In the genomic region with DNA sequence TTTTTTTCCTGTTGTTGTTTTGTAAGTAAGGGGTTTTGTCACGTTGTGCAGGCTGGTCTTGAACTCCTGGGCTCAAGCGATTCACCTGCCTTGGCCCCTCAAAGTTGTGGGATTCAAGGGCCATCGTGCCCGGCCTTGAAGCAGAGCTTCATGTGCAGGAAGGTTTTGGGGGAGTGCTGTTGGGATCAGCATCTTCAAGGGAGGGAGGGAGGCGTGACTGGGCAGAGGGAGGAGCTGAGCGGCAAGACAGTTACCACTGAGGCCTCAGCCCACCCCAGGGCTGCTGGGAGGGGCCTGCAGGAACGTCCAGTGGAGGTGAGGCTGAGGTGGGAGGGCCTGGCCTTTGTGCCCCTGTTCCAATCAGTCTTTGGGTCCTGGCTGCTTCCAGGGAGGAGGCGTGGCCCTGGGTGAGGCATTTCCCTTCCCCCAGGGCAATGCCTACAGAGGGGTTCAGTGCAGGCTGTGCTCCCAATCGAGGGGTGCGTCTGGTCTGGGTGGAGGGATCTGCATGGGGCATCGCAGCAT, we compare ENCODE assay signal across 22 cellular contexts. TPM values are rescaled to one million over a fixed set of nuclear protein-coding genes. Genes with fewer than 3 reads are reported as not detected.
DNase-seq lines count a peak whose midpoint lies in the region; ATAC-seq and TF ChIP-seq lines count a peak whose summit lies in the region.
"Had no signal": no experiment of that assay in that cellular context is flagged by ENCODE, and none has a peak within 500 bp of the region (broad histone marks: within the 10 kb centered on the region; RNA-seq: fewer than 3 reads in every experiment).

No MANE protein-coding gene starts in this region.

- H3K4me3 Mint-ChIP-seq in WTC11 (no peak overlapping the region), type B pancreatic cell (no peak overlapping the region)
- H3K4me3 Mint-ChIP-seq: CD4-positive, alpha-beta T cell had no signal

- no peak for ATAC-seq in Right ventricle myocardium inferior
- ATAC-seq in left cardiac atrium = no peak
- peak; percentile 94 for ATAC-seq in WTC11
- no peak for ATAC-seq in left lobe of liver
- no peak for ATAC-seq in HG02973 (IDR thresholded peaks at IDR 0.05; ENCODE audit: unreplicated experiment)
- ATAC-seq: Panc1 had no signal

- DNase-seq in Right ventricle myocardium inferior (ENCODE audit: missing footprints) = peak; percentile 49
- DNase-seq in left cardiac atrium = no peak
- DNase-seq in WTC11 (ENCODE audit: low spot score) = peak; percentile 74
- DNase-seq in left lobe of liver (ENCODE audit: low spot score) = peak; percentile 32
- peak; percentile 63 for DNase-seq in type B pancreatic cell (ENCODE audit: extremely low spot score, unreplicated experiment)
- no peak for DNase-seq in NCI-H1105 treated with DMSO at 0.1 percent for 48 hours (lab: John Stamatoyannopoulos, UW)
- DNase-seq in substantia nigra (lab: John Stamatoyannopoulos, UW) = no peak
- DNase-seq: CD4-positive, alpha-beta T cell; DMS153; GDM1; Kasumi-1; MM.1S; NCI-H1092; NCI-H146; NCI-H2081 had no signal

- TF ChIP-seq CTCF in WTC11 (IDR thresholded peaks at IDR 0.05) = no peak
- TF ChIP-seq CTCF in type B pancreatic cell (conservative IDR thresholded peaks at IDR 0.05) = no peak

- H3K36me3 Mint-ChIP-seq in WTC11 (peaks cover 7% of the 10 kb centered on the region), type B pancreatic cell (no peaks in the 10 kb centered on the region)

- CTCF ChIA-PET in WTC11 (lab: Charles Lee) = interaction anchor here (0.6 to 1.5 kb wide), 6 partner anchors 9 to 249 kb away, joined by 3 to 4 read pairs (median 3); no protein-coding TSS in a partner anchor

- H3K27me3 Mint-ChIP-seq in WTC11 (ENCODE audit: low read depth) = peaks cover 50% of the 10 kb centered on the region
- peaks cover 95% of the 10 kb centered on the region for H3K27me3 Mint-ChIP-seq in type B pancreatic cell

- H3K4me1 Mint-ChIP-seq in WTC11 (peaks cover 31% of the 10 kb centered on the region), type B pancreatic cell (ENCODE audit: unreplicated experiment) (no peaks in the 10 kb centered on the region)

- intact Hi-C loops in Right ventricle myocardium inferior (cut with DNase I) = no loop called here
- intact Hi-C loops in left cardiac atrium (cut with DNase I) = loop anchor here in 1 of 2 donors (10.0 kb wide), 1 partner anchor 165 kb away; no protein-coding TSS in a partner anchor

- H3K27ac Mint-ChIP-seq in WTC11 (no peak overlapping the region), type B pancreatic cell (no peak overlapping the region)
- H3K27ac Mint-ChIP-seq: CD4-positive, alpha-beta T cell; IgD-negative memory B cell had no signal

- no peak overlapping the region for H3K27ac ChIP-seq in substantia nigra (ENCODE audit: low read depth, low read length, poor library complexity, severe bottlenecking)
- H3K27ac ChIP-seq: HL-60 had no signal

- POLR2A ChIA-PET in WTC11 (lab: Charles Lee) = no interaction called here

- H3K9me3 Mint-ChIP-seq in WTC11 (peaks cover 8% of the 10 kb centered on the region), type B pancreatic cell (no peaks in the 10 kb centered on the region)
- H3K9me3 Mint-ChIP-seq: CD4-positive, alpha-beta T cell had no signal

TF ChIP-seq in WTC11, 78 proteins besides CTCF, POLR2A, EP300 and RAD21:
- TF ChIP-seq, protein P1, sequence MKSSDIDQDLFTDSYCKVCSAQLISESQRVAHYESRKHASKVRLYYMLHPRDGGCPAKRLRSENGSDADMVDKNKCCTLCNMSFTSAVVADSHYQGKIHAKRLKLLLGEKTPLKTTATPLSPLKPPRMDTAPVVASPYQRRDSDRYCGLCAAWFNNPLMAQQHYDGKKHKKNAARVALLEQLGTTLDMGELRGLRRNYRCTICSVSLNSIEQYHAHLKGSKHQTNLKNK (CRISPR knock-in tag; IDR thresholded peaks at IDR 0.05) = no peak
- no peak for TF ChIP-seq JAZF1 (CRISPR knock-in tag; IDR thresholded peaks at IDR 0.05)
- TF ChIP-seq SP1 (CRISPR knock-in tag; conservative IDR thresholded peaks at IDR 0.05) = peak; percentile 77; the same call in 1 of the 2 replicates
TF ChIP-seq in WTC11: peak in this region for 1.

RNA-seq across cellular contexts. Expression of a gene that starts 21.4 kb away (rescaled TPM):
- total RNA-seq in Right ventricle myocardium inferior (not detected), left cardiac atrium (not detected), WTC11 (2021) (not detected in 3 replicates), left lobe of liver (not detected), type B pancreatic cell (ENCODE audit: low replicate concordance) (not detected in 2 replicates)
- total RNA-seq: CD4-positive, alpha-beta T cell; Daoy; HT1080; NCI-H460 had no signal

RNA-seq across cellular contexts. Expression of a gene that starts 37.8 kb away (rescaled TPM):
- total RNA-seq in Right ventricle myocardium inferior (not detected), left cardiac atrium (not detected), WTC11 (2021) (not detected in 3 replicates), left lobe of liver (not detected), type B pancreatic cell (ENCODE audit: low replicate concordance) (not detected in 2 replicates)
- total RNA-seq: CD4-positive, alpha-beta T cell; Daoy; HT1080; NCI-H460 had no signal

Comparison
In these comparisons a context has a peak if more than half of its experiments do, and no peak if none do; other contexts are left out.
1. DNase-seq: peak in Right ventricle myocardium inferior (single experiment), WTC11 (single experiment), left lobe of liver (single experiment) and type B pancreatic cell (single experiment); none in left cardiac atrium (single experiment), NCI-H1105 treated with DMSO at 0.1 percent for 48 hours (single experiment) and substantia nigra (0 of 49).